ENCODE assay signal across 8 cellular contexts in genomic region chrX:107629533-107629909, GRCh38. TPM values are rescaled to one million over a fixed set of nuclear protein-coding genes. Genes with fewer than 3 reads are reported as not detected.
DNase-seq lines count a peak whose midpoint lies in the region; ATAC-seq and TF ChIP-seq lines count a peak whose summit lies in the region.

No MANE protein-coding gene starts in this region.

- H3K4me1 ChIP-seq in CD8-positive, alpha-beta T cell (ENCODE audit: insufficient read depth, low read length), result peaks cover 8% of the 10 kb centered on the region
- H3K4me1 ChIP-seq in GM23248 (ENCODE audit: insufficient read depth), result peaks cover 14% of the 10 kb centered on the region; the same call in 1 of the 2 replicates
- peaks cover 4% of the 10 kb centered on the region for H3K4me1 ChIP-seq in fibroblast of lung (ENCODE audit: control insufficient read depth, extremely low read depth, insufficient read depth, low read length)
- no peaks in the 10 kb centered on the region for H3K4me1 ChIP-seq in trophoblast cell (ENCODE audit: control insufficient read depth in 1 of 2, insufficient read depth in 2 of 2, low read length in 2 of 2)

- ATAC-seq in CD8-positive, alpha-beta T cell, result no peak
- no peak for ATAC-seq in HG03469 (IDR thresholded peaks at IDR 0.05; ENCODE audit: unreplicated experiment)

- H3K23ac ChIP-seq in trophoblast cell (ENCODE audit: low read length), result no peak overlapping the region

- no peak overlapping the region for H3K14ac ChIP-seq in trophoblast cell (ENCODE audit: low read length)

- H2AFZ ChIP-seq in GM23248 (no peak overlapping the region), fibroblast of lung (ENCODE audit: low read length) (no peak overlapping the region), trophoblast cell (ENCODE audit: insufficient read depth, low read length, poor library complexity) (no peak overlapping the region)

- POLR2A ChIA-PET in CD8-positive, alpha-beta T cell (lab: Charles Lee), result interaction anchor here (1.6 kb wide), 2 partner anchors 11 to 44 kb away, joined by 6 to 12 read pairs; no protein-coding TSS in a partner anchor

- peaks cover 7% of the 10 kb centered on the region for H3K36me3 Mint-ChIP-seq in CD8-positive, alpha-beta T cell

- H3K18ac ChIP-seq in trophoblast cell (ENCODE audit: low read length), result no peak overlapping the region

- H3K4me2 ChIP-seq in GM23248 (ENCODE audit: unreplicated experiment) (peak overlapping the region; percentile 83), fibroblast of lung (ENCODE audit: extremely low read depth, insufficient read depth, low read length) (peak overlapping the region; percentile 73), trophoblast cell (ENCODE audit: low read length) (peak overlapping the region; percentile 96)

- H3K9me3 ChIP-seq in CD8-positive, alpha-beta T cell (ENCODE audit: low read length), result no peaks in the 10 kb centered on the region
- H3K9me3 ChIP-seq in GM23248 (ENCODE audit: low read depth), result no peaks in the 10 kb centered on the region
- no peaks in the 10 kb centered on the region for H3K9me3 ChIP-seq in fibroblast of lung (ENCODE audit: control insufficient read depth, insufficient read depth, low read depth, low read length)
- no peaks in the 10 kb centered on the region for H3K9me3 ChIP-seq in trophoblast cell (ENCODE audit: insufficient read depth, low read depth, low read length)

- no peaks in the 10 kb centered on the region for H3K79me1 ChIP-seq in trophoblast cell (ENCODE audit: low read length)

- peaks cover 11% of the 10 kb centered on the region; the same call in 1 of the 2 replicates for H3F3A ChIP-seq in GM23248 (ENCODE audit: insufficient read depth)

- TF ChIP-seq CTCF in CD8-positive, alpha-beta T cell (IDR thresholded peaks at IDR 0.05), result peak; percentile 22
- TF ChIP-seq CTCF in fibroblast of lung (conservative IDR thresholded peaks at IDR 0.05 in 1 of 2, IDR thresholded peaks at IDR 0.05 in 1 of 2; ENCODE audit: low read depth in 1 of 2, low read length in 2 of 2), result peak; percentile 19 to 46

- H3K79me2 ChIP-seq in GM23248 (ENCODE audit: insufficient read depth) (peaks cover 59% of the 10 kb centered on the region), fibroblast of lung (ENCODE audit: control insufficient read depth, insufficient read depth, low read length) (peaks cover 27% of the 10 kb centered on the region), trophoblast cell (ENCODE audit: control insufficient read depth, insufficient read depth, low read length, poor library complexity) (no peaks in the 10 kb centered on the region)

- H4K12ac ChIP-seq in trophoblast cell (ENCODE audit: low read depth, low read length), result no peak overlapping the region

- H3K27me3 ChIP-seq in CD8-positive, alpha-beta T cell (ENCODE audit: insufficient read depth, low read length), result no peaks in the 10 kb centered on the region
- H3K27me3 ChIP-seq in GM23248 (replicated peaks; ENCODE audit: insufficient read depth) (no peaks in the 10 kb centered on the region), fibroblast of lung (ENCODE audit: control insufficient read depth, insufficient read depth, low read length) (no peaks in the 10 kb centered on the region), trophoblast cell (ENCODE audit: insufficient read depth, low read length) (no peaks in the 10 kb centered on the region)

- no peak overlapping the region for H2BK5ac ChIP-seq in trophoblast cell (ENCODE audit: low read depth, low read length, poor library complexity)

- intact Hi-C loops in CD8-positive, alpha-beta T cell (cut with DNase I, micrococcal nuclease), result loop anchor here (5.0 to 10.0 kb wide), 5 partner anchors 43 to 1015 kb away; partner anchors contain the start of genes RADX (in 1 of the 2) and RBM41 (in 1 of the 2)

- H3K4ac ChIP-seq in trophoblast cell (ENCODE audit: low read depth, low read length), result no peak overlapping the region

- no peaks in the 10 kb centered on the region for H3K9me2 ChIP-seq in GM23248 (ENCODE audit: insufficient read depth)

- in situ Hi-C loops in GM23248 (cut with MboI), result no loop called here

- no peak overlapping the region for H4K91ac ChIP-seq in trophoblast cell (ENCODE audit: low read depth, low read length)

- H4K20me1 ChIP-seq in GM23248 (ENCODE audit: insufficient read depth) (no peaks in the 10 kb centered on the region), fibroblast of lung (ENCODE audit: control insufficient read depth, extremely low read depth, insufficient read depth, low read length) (no peaks in the 10 kb centered on the region)

- H4K8ac ChIP-seq in trophoblast cell (ENCODE audit: low read depth, low read length), result no peak overlapping the region

- CTCF ChIA-PET in CD8-positive, alpha-beta T cell (lab: Charles Lee), result interaction anchor here (0.8 to 2.2 kb wide), 6 partner anchors 12 to 631 kb away, joined by 3 to 10 read pairs (median 4); partner anchors contain the start of genes NCBP2L and TSC22D3

- no peak overlapping the region for H2BK12ac ChIP-seq in trophoblast cell (ENCODE audit: low read length)

- peak overlapping the region; percentile 95 for H3K4me3 ChIP-seq in CD8-positive, alpha-beta T cell (ENCODE audit: low read depth, low read length)
- H3K4me3 ChIP-seq in GM23248 (peak overlapping the region; percentile 80), fibroblast of lung (replicated peaks in 1 of 4; ENCODE audit: control extremely low read depth in 1 of 4, insufficient read depth in 1 of 4, low read depth in 3 of 4, low read length in 4 of 4) (peak overlapping the region; percentile 37 to 87 (median 64)), trophoblast cell (ENCODE audit: low read depth, low read length) (no peak overlapping the region)

- peak overlapping the region; percentile 87 for H3K4me3 Mint-ChIP-seq in CD8-positive, alpha-beta T cell

- H3K27me3 Mint-ChIP-seq in CD8-positive, alpha-beta T cell (ENCODE audit: low read depth), result no peaks in the 10 kb centered on the region

- peaks cover 34% of the 10 kb centered on the region for H3K4me1 Mint-ChIP-seq in CD8-positive, alpha-beta T cell (ENCODE audit: low read depth)

- no peaks in the 10 kb centered on the region for H3K9me3 Mint-ChIP-seq in CD8-positive, alpha-beta T cell

- no peak overlapping the region for H3K27ac Mint-ChIP-seq in CD8-positive, alpha-beta T cell

- H3K9ac ChIP-seq in GM23248 (peak overlapping the region; percentile 89), fibroblast of lung (ENCODE audit: insufficient read depth, low read length) (no peak overlapping the region), trophoblast cell (ENCODE audit: low read length) (no peak overlapping the region)

- no peak for DNase-seq in CD8-positive, alpha-beta T cell
- peak; percentile 63 for DNase-seq in GM23248
- peak; percentile 18 for DNase-seq in SK-N-DZ (ENCODE audit: low spot score)
- DNase-seq in fibroblast of lung (ENCODE audit: low read depth in 2 of 2), result peak; percentile 38 to 39
- DNase-seq in trophoblast cell, result peak in 1 of 2 donors; percentile 9
- no peak for DNase-seq in NCI-H128 (lab: John Stamatoyannopoulos, UW; ENCODE audit: unreplicated experiment)
- no peak for DNase-seq in activated CD8-positive, alpha-beta memory T cell treated with anti-CD3 and anti-CD28 coated beads, Interleukin-2, amount 50 U/mL, for 4 hours

- no peak overlapping the region for H2BK120ac ChIP-seq in trophoblast cell (ENCODE audit: insufficient read depth, low read length, poor library complexity)

- H3K27ac ChIP-seq in CD8-positive, alpha-beta T cell (ENCODE audit: low read depth, low read length), result peak overlapping the region; percentile 95
- H3K27ac ChIP-seq in GM23248, result peak overlapping the region; percentile 77
- peak overlapping the region; percentile 80 for H3K27ac ChIP-seq in fibroblast of lung (ENCODE audit: insufficient read depth, low read length)
- no peak overlapping the region for H3K27ac ChIP-seq in trophoblast cell (ENCODE audit: low read depth, low read length)

- H2AK5ac ChIP-seq in trophoblast cell (ENCODE audit: low read length), result no peak overlapping the region

- no peaks in the 10 kb centered on the region for H3K36me3 ChIP-seq in CD8-positive, alpha-beta T cell (ENCODE audit: insufficient read depth, low read length)
- H3K36me3 ChIP-seq in GM23248 (ENCODE audit: low read depth) (no peaks in the 10 kb centered on the region), fibroblast of lung (ENCODE audit: control insufficient read depth, insufficient read depth, low read length) (no peaks in the 10 kb centered on the region), trophoblast cell (ENCODE audit: control insufficient read depth in 1 of 2, insufficient read depth in 2 of 2, low read length in 2 of 2) (no peaks in the 10 kb centered on the region)

- WGBS in GM23248 (ENCODE audit: low coverage in 1 of 2, low lambda C conversion rate in 2 of 2, missing lambda C conversion rate in 2 of 2), 2 experiments, result 18 to 20% methylated on average over 5 of the region's 5 CpGs
- WGBS in trophoblast cell (ENCODE audit: extremely low coverage, insufficient coverage, insufficient read length), result no CpG with 5 or more reads among the region's 5 CpGs

RNA-seq across cellular contexts. Expression of gene PRPS1, which starts 1.2 kb away (rescaled TPM):
- 10 to 100 TPM; 65.6 to 74.7 TPM for total RNA-seq in CD8-positive, alpha-beta T cell
- 76.7 and 96.9 TPM in 2 replicates for total RNA-seq in GM23248 (2014; rRNA removed; shearing (Covaris generic))
- polyA plus RNA-seq in GM23248 (2016; fragmentation: Nextera tagmentation; extraction: Ambion mirVana) (87.7 and 92.1 TPM in 2 replicates), fibroblast of lung (56.8 and 104 TPM in 2 replicates)
- polyA plus RNA-seq in SK-N-DZ (2014; cell fraction: cytosol; rRNA removed), result 119 and 144 TPM in 2 replicates
- polyA plus RNA-seq in SK-N-DZ (2014; cell fraction: nucleus; rRNA removed), result 47.8 and 56.1 TPM in 2 replicates
- 14.4 and 17.0 TPM in 2 replicates for total RNA-seq in fibroblast of lung
- polyA plus RNA-seq in fibroblast of lung (2012), result 44.9 and 76.6 TPM in 2 replicates
- 34.6 and 42.2 TPM in 2 replicates for polyA minus RNA-seq in fibroblast of lung (ENCODE audit: low replicate concordance)
- 12.3 and 13.8 TPM in 2 replicates for polyA plus RNA-seq in trophoblast cell (2013)

Comparison
In these comparisons a context has a peak if more than half of its experiments do, and no peak if none do; other contexts are left out.
1. DNase-seq: peak in GM23248 (single experiment), SK-N-DZ (single experiment) and fibroblast of lung (2 of 2); none in CD8-positive, alpha-beta T cell (0 of 7), NCI-H128 (single experiment) and activated CD8-positive, alpha-beta memory T cell treated with anti-CD3 and anti-CD28 coated beads, Interleukin-2, amount 50 U/mL, for 4 hours (single experiment).
2. Peak in every context shown above with its lines, with median percentiles within 50 percentile points of each other: H3K4me2 ChIP-seq.